In genomic region chr19:42279148-42279901, GRCh38 we compare ENCODE assay signal across 8 cellular contexts. TPM values are rescaled to one million over a fixed set of nuclear protein-coding genes. Genes with fewer than 3 reads are reported as not detected.
DNase-seq lines count a peak whose midpoint lies in the region; ATAC-seq and TF ChIP-seq lines count a peak whose summit lies in the region.

No MANE protein-coding gene starts in this region.

- ATAC-seq in lower lobe of right lung, result no peak
- no peak for ATAC-seq in GM19467 (IDR thresholded peaks at IDR 0.05; ENCODE audit: unreplicated experiment)
- no peak for ATAC-seq in HG02981 (IDR thresholded peaks at IDR 0.05; ENCODE audit: unreplicated experiment)

- peaks cover 10% of the 10 kb centered on the region for H3K36me3 ChIP-seq in lower lobe of right lung

- H3K4me3 Mint-ChIP-seq in activated naive CD4-positive, alpha-beta T cell treated with anti-CD3 and anti-CD28 coated beads, Interleukin-2, amount 10 ng/mL, durations not matched to agents 7 days and 5 days, result peak overlapping the region; percentile 83
- H3K4me3 Mint-ChIP-seq in type B pancreatic cell, result peak overlapping the region; percentile 95

- peaks cover 77% of the 10 kb centered on the region for H3K4me1 ChIP-seq in lower lobe of right lung

- CTCF ChIA-PET in activated naive CD4-positive, alpha-beta T cell treated with anti-CD3 and anti-CD28 coated beads, Interleukin-2, amount 10 ng/mL, durations not matched to agents 7 days and 5 days (lab: Charles Lee), result interaction anchor here (0.7 to 5.0 kb wide), 23 partner anchors 9 to 170 kb away, joined by 3 to 57 read pairs (median 5); partner anchors contain the start of genes CIC, ERF, GSK3A and POU2F2

- H3K27me3 Mint-ChIP-seq in activated naive CD4-positive, alpha-beta T cell treated with anti-CD3 and anti-CD28 coated beads, Interleukin-2, amount 10 ng/mL, durations not matched to agents 7 days and 5 days, result no peaks in the 10 kb centered on the region
- H3K27me3 Mint-ChIP-seq in type B pancreatic cell, result no peaks in the 10 kb centered on the region

- TF ChIP-seq CTCF in astrocyte of the cerebellum (IDR thresholded peaks at IDR 0.05; ENCODE audit: low read depth, low read length, missing control alignments) (no peak), lower lobe of right lung (IDR thresholded peaks at IDR 0.05) (no peak), type B pancreatic cell (conservative IDR thresholded peaks at IDR 0.05) (no peak)

- H3K4me1 Mint-ChIP-seq in activated naive CD4-positive, alpha-beta T cell treated with anti-CD3 and anti-CD28 coated beads, Interleukin-2, amount 10 ng/mL, durations not matched to agents 7 days and 5 days, result peaks cover 48% of the 10 kb centered on the region
- H3K4me1 Mint-ChIP-seq in type B pancreatic cell (ENCODE audit: unreplicated experiment), result peaks cover 29% of the 10 kb centered on the region

- no peaks in the 10 kb centered on the region for H3K9me3 Mint-ChIP-seq in activated naive CD4-positive, alpha-beta T cell treated with anti-CD3 and anti-CD28 coated beads, Interleukin-2, amount 10 ng/mL, durations not matched to agents 7 days and 5 days
- H3K9me3 Mint-ChIP-seq in type B pancreatic cell, result no peaks in the 10 kb centered on the region

- DNase-seq in activated naive CD4-positive, alpha-beta T cell treated with anti-CD3 and anti-CD28 coated beads, Interleukin-2, amount 10 ng/mL, durations not matched to agents 7 days and 5 days, result no peak
- DNase-seq in activated naive CD4-positive, alpha-beta T cell treated with Interleukin-2 at 50 U/mL for 16 hours, result no peak
- DNase-seq in astrocyte of the cerebellum (ENCODE audit: low read depth) (no peak), lower lobe of right lung (no peak), type B pancreatic cell (ENCODE audit: extremely low spot score, unreplicated experiment) (no peak), DMS79 (lab: John Stamatoyannopoulos, UW) (no peak)

- H3K4me3 ChIP-seq in astrocyte of the cerebellum (ENCODE audit: low read depth, low read length) (peak overlapping the region; percentile 75), lower lobe of right lung (peak overlapping the region; percentile 71)

- peak overlapping the region; percentile 85 for H3K27ac ChIP-seq in lower lobe of right lung

- in situ Hi-C loops in astrocyte of the cerebellum (cut with HindIII; ENCODE audit: low sequenced_read_pairs), result no loop called here

- H3K9me3 ChIP-seq in lower lobe of right lung, result no peaks in the 10 kb centered on the region

- peak overlapping the region; percentile 83 for H3K27ac Mint-ChIP-seq in activated naive CD4-positive, alpha-beta T cell treated with anti-CD3 and anti-CD28 coated beads, Interleukin-2, amount 10 ng/mL, durations not matched to agents 7 days and 5 days
- H3K27ac Mint-ChIP-seq in type B pancreatic cell, result peak overlapping the region; percentile 95

- H3K27me3 ChIP-seq in lower lobe of right lung (ENCODE audit: low read depth), result no peaks in the 10 kb centered on the region

- H3K36me3 Mint-ChIP-seq in activated naive CD4-positive, alpha-beta T cell treated with anti-CD3 and anti-CD28 coated beads, Interleukin-2, amount 10 ng/mL, durations not matched to agents 7 days and 5 days, result peaks cover 20% of the 10 kb centered on the region
- H3K36me3 Mint-ChIP-seq in type B pancreatic cell, result peaks cover 3% of the 10 kb centered on the region

- intact Hi-C loops in lower lobe of right lung (cut with DNase I), result no loop called here

RNA-seq across cellular contexts. Expression of gene CIC, which starts 10.3 kb away (rescaled TPM):
- total RNA-seq in lower lobe of right lung (67.9 TPM), type B pancreatic cell (ENCODE audit: low replicate concordance) (44.8 and 70.3 TPM in 2 replicates)

RNA-seq across cellular contexts. Expression of gene PRR19, which starts 22.6 kb away (rescaled TPM):
- total RNA-seq in lower lobe of right lung (0.71 TPM), type B pancreatic cell (ENCODE audit: low replicate concordance) (2.2 and 2.4 TPM in 2 replicates)

RNA-seq across cellular contexts. Expression of gene PAFAH1B3, which starts 23.1 kb away (rescaled TPM):
- 13.4 TPM for total RNA-seq in lower lobe of right lung
- 50.3 and 97.4 TPM in 2 replicates for total RNA-seq in type B pancreatic cell (ENCODE audit: low replicate concordance)

RNA-seq across cellular contexts. Expression of gene ERF, which starts 24.4 kb away (rescaled TPM):
- total RNA-seq in lower lobe of right lung (35.8 TPM), type B pancreatic cell (ENCODE audit: low replicate concordance) (54.9 and 78.9 TPM in 2 replicates)

RNA-seq across cellular contexts. Expression of gene TMEM145, which starts 33.8 kb away (rescaled TPM):
- not detected for total RNA-seq in lower lobe of right lung
- total RNA-seq in type B pancreatic cell (ENCODE audit: low replicate concordance), result 0.88 and 3.6 TPM in 2 replicates
